In genomic region chr17:45087978-45088377, GRCh38 we compare ENCODE assay signal across 16 cellular contexts. TPM values are rescaled to one million over a fixed set of nuclear protein-coding genes. Genes with fewer than 3 reads are reported as not detected.
DNase-seq lines count a peak whose midpoint lies in the region; ATAC-seq and TF ChIP-seq lines count a peak whose summit lies in the region.
"Had no signal": no experiment of that assay in that cellular context is flagged by ENCODE, and none has a peak within 500 bp of the region (broad histone marks: within the 10 kb centered on the region; RNA-seq: fewer than 3 reads in every experiment).

No MANE protein-coding gene starts in this region.

- H3K4me2 ChIP-seq in OCI-LY3 (ENCODE audit: low read length), result peak overlapping the region; percentile 40

- TF ChIP-seq CTCF in AG04450 (IDR thresholded peaks at IDR 0.05; ENCODE audit: low read depth, low read length) (no peak), OCI-LY3 (IDR thresholded peaks at IDR 0.05; ENCODE audit: low read depth, low read length) (no peak), esophagus muscularis mucosa (IDR thresholded peaks at IDR 0.05) (no peak), psoas muscle (IDR thresholded peaks at IDR 0.05) (no peak)

- H3K27me3 ChIP-seq in AG04450 (ENCODE audit: control insufficient read depth, insufficient read depth, low read length) (no peaks in the 10 kb centered on the region), OCI-LY3 (ENCODE audit: low read depth, low read length) (no peaks in the 10 kb centered on the region), esophagus muscularis mucosa (no peaks in the 10 kb centered on the region), psoas muscle (ENCODE audit: insufficient read depth in 3 of 3, low read length in 2 of 3) (no peaks in the 10 kb centered on the region)

- CTCF ChIA-PET in AG04450 (lab: Charles Lee), result interaction anchor here (0.9 kb wide), 1 partner anchor 47 kb away, joined by 4 read pairs; the partner anchor contains the start of gene ACBD4

- DNase-seq in AG04450 (ENCODE audit: low read depth, low spot score) (no peak), esophagus muscularis mucosa (ENCODE audit: extremely low spot score) (no peak), psoas muscle (no peak), middle frontal gyrus (ENCODE audit: extremely low spot score, low spot score) (no peak), anterior cingulate cortex (lab: John Stamatoyannopoulos, UW) (no peak)
- DNase-seq: activated CD4-positive, alpha-beta T cell treated with anti-CD3 and anti-CD28 coated beads for 4 hours; activated CD8-positive, alpha-beta memory T cell treated with anti-CD3 and anti-CD28 coated beads, Interleukin-2, amount 50 U/mL, for 4 hours; activated gamma-delta T cell treated with Interleukin-2 at 50 U/mL for 16 hours; COR-L47; GOT3; natural killer cell; NCI-H187; NCI-H446; RPMI8226 had no signal

- H3K9me3 ChIP-seq in AG04450 (ENCODE audit: control insufficient read depth, insufficient read depth, low read length) (no peaks in the 10 kb centered on the region), OCI-LY3 (ENCODE audit: insufficient read depth, low read length) (no peaks in the 10 kb centered on the region), esophagus muscularis mucosa (no peaks in the 10 kb centered on the region), psoas muscle (no peaks in the 10 kb centered on the region)

- no peak for TF ChIP-seq EP300 in esophagus muscularis mucosa (IDR thresholded peaks at IDR 0.05)

- intact Hi-C loops in esophagus muscularis mucosa (cut with DNase I), result no loop called here
- intact Hi-C loops in psoas muscle (cut with DNase I), result no loop called here

- POLR2A ChIA-PET in AG04450 (lab: Yijun Ruan, JAX), result no interaction called here

- H2AFZ ChIP-seq in OCI-LY3 (ENCODE audit: low read depth, low read length), result no peak overlapping the region

- no peak for TF ChIP-seq POLR2A in esophagus muscularis mucosa (IDR thresholded peaks at IDR 0.05; ENCODE audit: low read depth)

- H3K4me3 ChIP-seq in AG04450 (ENCODE audit: low read depth, low read length), result no peak overlapping the region
- peak overlapping the region; percentile 5; the same call in 1 of the 2 replicates for H3K4me3 ChIP-seq in OCI-LY3 (ENCODE audit: low read length)
- no peak overlapping the region for H3K4me3 ChIP-seq in esophagus muscularis mucosa
- H3K4me3 ChIP-seq in psoas muscle, result peak overlapping the region; percentile 15

- peaks cover 42% of the 10 kb centered on the region for H3K4me1 ChIP-seq in OCI-LY3 (ENCODE audit: low read length)
- peaks cover 28 to 60% (median 45%) of the 10 kb centered on the region in 4 donors for H3K4me1 ChIP-seq in esophagus muscularis mucosa
- peaks cover 48% of the 10 kb centered on the region for H3K4me1 ChIP-seq in psoas muscle

- H3K27ac ChIP-seq in AG04450 (ENCODE audit: low read depth, low read length), result peak overlapping the region; percentile 48
- H3K27ac ChIP-seq in OCI-LY3 (ENCODE audit: low read length), result peak overlapping the region; percentile 95
- H3K27ac ChIP-seq in esophagus muscularis mucosa (replicated peaks in 1 of 4), result peak overlapping the region in 3 of 4 donors; percentile 18 to 58 (median 41)
- H3K27ac ChIP-seq in psoas muscle, result peak overlapping the region; percentile 77

- peak overlapping the region; percentile 54 for H3K9ac ChIP-seq in OCI-LY3 (ENCODE audit: low read length)

- WGBS in esophagus muscularis mucosa, result 100% methylated on average over 5 of the region's 5 CpGs
- WGBS in psoas muscle, 3 donors, result 71 to 84% (median 72%) methylated on average over 5 of the region's 5 CpGs

- ATAC-seq in psoas muscle, result no peak
- no peak for ATAC-seq in HG02885 (IDR thresholded peaks at IDR 0.05; ENCODE audit: poor library complexity, unreplicated experiment)
- ATAC-seq: natural killer cell had no signal

- H3K36me3 ChIP-seq in OCI-LY3 (replicated peaks; ENCODE audit: low read depth, low read length), result peaks cover 57% of the 10 kb centered on the region
- H3K36me3 ChIP-seq in esophagus muscularis mucosa, result peaks cover 42 to 100% (median 87%) of the 10 kb centered on the region in 4 donors
- H3K36me3 ChIP-seq in psoas muscle (ENCODE audit: insufficient read depth in 1 of 2, low read depth in 1 of 2), result peaks cover 14 to 93% of the 10 kb centered on the region in 2 donors

- H4K20me1 ChIP-seq in OCI-LY3 (ENCODE audit: insufficient read depth, low read length), result no peaks in the 10 kb centered on the region

- H3K79me2 ChIP-seq in OCI-LY3 (ENCODE audit: low read length), result peaks cover 39% of the 10 kb centered on the region

RNA-seq across cellular contexts. Expression of gene NMT1, which starts 26.9 kb away (rescaled TPM):
- 60.6 and 63.6 TPM in 2 replicates for polyA plus RNA-seq in AG04450 (2011; rRNA removed)
- 62.0 and 70.9 TPM in 2 replicates for polyA minus RNA-seq in AG04450 (2011; rRNA and poly(A)+ RNA removed)
- total RNA-seq in esophagus muscularis mucosa, result 10 to 100 TPM; 58.5 to 79.3 (median 65.1) TPM
- total RNA-seq in psoas muscle, result 100 to 1,000 TPM in 2 of 4 donors, 10 to 100 TPM in 2; 73.3 to 164 (median 93.1) TPM
- polyA plus RNA-seq in psoas muscle, result 10 to 100 TPM; 58.0 to 79.7 (median 68.3) TPM

RNA-seq across cellular contexts. Expression of gene DCAKD, which starts 36.5 kb away (rescaled TPM):
- polyA plus RNA-seq in AG04450 (2011; rRNA removed), result 21.8 and 29.1 TPM in 2 replicates
- 50.3 and 67.2 TPM in 2 replicates for polyA minus RNA-seq in AG04450 (2011; rRNA and poly(A)+ RNA removed)
- 10 to 100 TPM; 50.3 to 68.8 (median 57.9) TPM for total RNA-seq in esophagus muscularis mucosa
- total RNA-seq in psoas muscle, result 10 to 100 TPM in 3 of 4 donors, 1 to 10 TPM in 1; 6.9 to 13.5 (median 11.0) TPM
- polyA plus RNA-seq in psoas muscle, result 10 to 100 TPM in 1 of 3 donors, 1 to 10 TPM in 2; 6.4 to 14.2 (median 8.4) TPM

RNA-seq across cellular contexts. Expression of gene PLCD3, which starts 44.3 kb away (rescaled TPM):
- 28.2 and 42.3 TPM in 2 replicates for polyA plus RNA-seq in AG04450 (2011; rRNA removed)
- 64.1 and 86.5 TPM in 2 replicates for polyA minus RNA-seq in AG04450 (2011; rRNA and poly(A)+ RNA removed)
- total RNA-seq in esophagus muscularis mucosa, result 100 to 1,000 TPM in 2 of 4 donors, 10 to 100 TPM in 2; 49.4 to 154 (median 106) TPM
- 100 to 1,000 TPM in 2 of 4 donors, 10 to 100 TPM in 2; 69.8 to 217 (median 122) TPM for total RNA-seq in psoas muscle
- 100 to 1,000 TPM in 2 of 3 donors, 10 to 100 TPM in 1; 57.0 to 171 (median 170) TPM for polyA plus RNA-seq in psoas muscle

RNA-seq across cellular contexts. Expression of gene ACBD4, which starts 47.5 kb away (rescaled TPM):
- polyA plus RNA-seq in AG04450 (2011; rRNA removed), result 4.0 and 4.7 TPM in 2 replicates
- 2.6 TPM in 2 replicates for polyA minus RNA-seq in AG04450 (2011; rRNA and poly(A)+ RNA removed)
- total RNA-seq in esophagus muscularis mucosa, result 10 to 100 TPM; 20.9 to 34.8 (median 23.5) TPM
- 1 to 10 TPM; 3.9 to 8.2 (median 5.1) TPM for total RNA-seq in psoas muscle
- polyA plus RNA-seq in psoas muscle, result 1 to 10 TPM; 2.7 to 5.2 (median 4.4) TPM

Comparison
In these comparisons a context has a peak if more than half of its experiments do, and no peak if none do; other contexts are left out.
1. H3K27ac ChIP-seq: peak in every context shown above with its lines; median percentile 95 in OCI-LY3; 77 in psoas muscle; 48 in AG04450; 41 in esophagus muscularis mucosa.
2. H3K4me3 ChIP-seq: peak in OCI-LY3 (single experiment) and psoas muscle (single experiment); none in AG04450 (single experiment) and esophagus muscularis mucosa (0 of 4).